Comparison of ENCODE assay signal across 9 cellular contexts in the genomic region with DNA sequence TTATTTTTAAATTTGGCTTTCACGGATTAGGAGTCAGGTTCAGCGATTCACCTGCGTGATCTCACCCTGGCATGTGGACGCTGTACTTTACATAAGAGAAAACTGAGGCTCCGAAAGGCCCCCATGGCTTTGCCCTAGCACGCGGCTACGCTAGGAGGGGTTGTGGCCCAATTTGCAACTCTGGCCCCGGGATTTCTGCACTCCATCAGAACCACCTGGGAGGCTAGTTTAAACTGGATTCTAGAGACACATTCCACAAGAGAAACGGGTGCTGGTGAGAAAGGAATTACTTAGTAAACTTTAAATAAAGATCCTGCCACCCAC. TPM values are rescaled to one million over a fixed set of nuclear protein-coding genes. Genes with fewer than 3 reads are reported as not detected.
DNase-seq lines count a peak whose midpoint lies in the region; ATAC-seq and TF ChIP-seq lines count a peak whose summit lies in the region.
"Had no signal": no experiment of that assay in that cellular context is flagged by ENCODE, and none has a peak within 500 bp of the region (broad histone marks: within the 10 kb centered on the region; RNA-seq: fewer than 3 reads in every experiment).

No MANE protein-coding gene starts in this region.

- peaks cover 80% of the 10 kb centered on the region for H3K36me3 Mint-ChIP-seq in activated CD4-positive, alpha-beta T cell treated with anti-CD3 and anti-CD28 coated beads for 36 hours (ENCODE audit: low read depth)
- peaks cover 2% of the 10 kb centered on the region for H3K36me3 Mint-ChIP-seq in activated naive CD8-positive, alpha-beta T cell

- H3K27ac ChIP-seq in left lung (peak overlapping the region; percentile 94 to 96), temporal lobe (ENCODE audit: low read depth, low read length) (peak overlapping the region; percentile 36)
- H3K27ac ChIP-seq: SK-N-MC had no signal

- CTCF ChIA-PET in activated CD4-positive, alpha-beta T cell treated with anti-CD3 and anti-CD28 coated beads for 36 hours (lab: Charles Lee): interaction anchor here (0.8 to 1.6 kb wide), 4 partner anchors 16 to 100 kb away, joined by 4 to 6 read pairs (median 5); no protein-coding TSS in a partner anchor

- H3K9me3 ChIP-seq in left lung: no peaks in the 10 kb centered on the region

- no peaks in the 10 kb centered on the region for H3K27me3 ChIP-seq in left lung

- intact Hi-C loops in activated CD4-positive, alpha-beta T cell treated with anti-CD3 and anti-CD28 coated beads for 36 hours (cut with DNase I, micrococcal nuclease): loop anchor here in 1 of 2 experiments (1.0 to 10.0 kb wide), 6 partner anchors 167 to 1850 kb away; a partner anchor contains a TSS
- intact Hi-C loops in left lung (cut with DNase I): no loop called here

- H3K4me1 ChIP-seq in left lung: peaks cover 72 to 89% of the 10 kb centered on the region in 2 donors

- peaks cover under 1 to 79% of the 10 kb centered on the region in 2 donors for H3K36me3 ChIP-seq in left lung

- peak overlapping the region in 1 of 2 donors; percentile 83 for H3K4me3 ChIP-seq in left lung
- H3K4me3 ChIP-seq: SK-N-MC had no signal

- no peaks in the 10 kb centered on the region for H3K27me3 Mint-ChIP-seq in activated CD4-positive, alpha-beta T cell treated with anti-CD3 and anti-CD28 coated beads for 36 hours
- no peaks in the 10 kb centered on the region for H3K27me3 Mint-ChIP-seq in activated naive CD8-positive, alpha-beta T cell

- peak overlapping the region; percentile 94 for H3K4me3 Mint-ChIP-seq in activated CD4-positive, alpha-beta T cell treated with anti-CD3 and anti-CD28 coated beads for 36 hours
- H3K4me3 Mint-ChIP-seq in activated naive CD8-positive, alpha-beta T cell: peak overlapping the region; percentile 91

- H3K4me1 Mint-ChIP-seq in activated CD4-positive, alpha-beta T cell treated with anti-CD3 and anti-CD28 coated beads for 36 hours: peaks cover 57% of the 10 kb centered on the region
- H3K4me1 Mint-ChIP-seq in activated naive CD8-positive, alpha-beta T cell (ENCODE audit: low read depth): peaks cover 54% of the 10 kb centered on the region

- ATAC-seq in activated CD4-positive, alpha-beta T cell treated with anti-CD3 and anti-CD28 coated beads for 36 hours: no peak
- ATAC-seq in left lung (no peak), GM21528 (IDR thresholded peaks at IDR 0.05; ENCODE audit: low FRiP score, unreplicated experiment) (no peak)

- peak overlapping the region; percentile 97 for H3K27ac Mint-ChIP-seq in activated CD4-positive, alpha-beta T cell treated with anti-CD3 and anti-CD28 coated beads for 36 hours
- H3K27ac Mint-ChIP-seq in activated naive CD8-positive, alpha-beta T cell: peak overlapping the region; percentile 92

- DNase-seq in activated CD4-positive, alpha-beta T cell treated with anti-CD3 and anti-CD28 coated beads for 36 hours: no peak
- DNase-seq in activated CD4-positive, alpha-beta T cell treated with anti-CD3 and anti-CD28 coated beads for 48 hours: no peak
- DNase-seq in left lung: no peak
- no peak for DNase-seq in central memory CD4-positive, alpha-beta T cell
- DNase-seq in NCI-H2081 treated with DMSO at 0.1 percent for 48 hours (lab: John Stamatoyannopoulos, UW): no peak

- POLR2A ChIA-PET in activated CD4-positive, alpha-beta T cell treated with anti-CD3 and anti-CD28 coated beads for 36 hours (lab: Charles Lee): no interaction called here

- H3K9me3 Mint-ChIP-seq in activated CD4-positive, alpha-beta T cell treated with anti-CD3 and anti-CD28 coated beads for 36 hours (ENCODE audit: low read depth): no peaks in the 10 kb centered on the region
- H3K9me3 Mint-ChIP-seq in activated naive CD8-positive, alpha-beta T cell (ENCODE audit: low read depth): no peaks in the 10 kb centered on the region

- TF ChIP-seq CTCF in left lung (IDR thresholded peaks at IDR 0.05): no peak

RNA-seq across cellular contexts. Expression of a gene that starts 6.2 kb away (rescaled TPM):
- total RNA-seq in activated CD4-positive, alpha-beta T cell treated with anti-CD3 and anti-CD28 coated beads for 36 hours: 10 to 100 TPM; 56.2 to 81.5 TPM
- 10 to 100 TPM; 48.2 to 79.9 TPM for total RNA-seq in left lung
- total RNA-seq in temporal lobe: 0.49 TPM

RNA-seq across cellular contexts. Expression of a gene that starts 23.0 kb away (rescaled TPM):
- total RNA-seq in activated CD4-positive, alpha-beta T cell treated with anti-CD3 and anti-CD28 coated beads for 36 hours: not detected
- total RNA-seq in left lung (1 to 10 TPM; 5.2 to 6.1 TPM), temporal lobe (not detected)

RNA-seq across cellular contexts. Expression of a gene that starts 54.2 kb away (rescaled TPM):
- not detected for total RNA-seq in activated CD4-positive, alpha-beta T cell treated with anti-CD3 and anti-CD28 coated beads for 36 hours
- 100 to 1,000 TPM; 110 to 389 TPM for total RNA-seq in left lung
- total RNA-seq in temporal lobe: 7.9 TPM

RNA-seq across cellular contexts. Expression of a gene that starts 55.8 kb away (rescaled TPM):
- total RNA-seq in activated CD4-positive, alpha-beta T cell treated with anti-CD3 and anti-CD28 coated beads for 36 hours: not detected
- total RNA-seq in left lung: under 1 TPM in 1 of 2 donors, not detected in 1; 0.20 TPM
- total RNA-seq in temporal lobe: not detected

Comparison
In these comparisons a context has a peak if more than half of its experiments do, and no peak if none do; other contexts are left out.
1. RNA of a gene that starts 6.2 kb away (total RNA-seq): 56.2 to 81.5 TPM in activated CD4-positive, alpha-beta T cell treated with anti-CD3 and anti-CD28 coated beads for 36 hours and 48.2 to 79.9 TPM in left lung; 0.49 TPM in temporal lobe (single experiment); every median in the first group is over 10 times any median in the second.
2. RNA of a gene that starts 54.2 kb away (total RNA-seq): 110 to 389 TPM in left lung; 7.9 TPM in temporal lobe (single experiment) and not detected in activated CD4-positive, alpha-beta T cell treated with anti-CD3 and anti-CD28 coated beads for 36 hours; every median in the first group is over 10 times any median in the second.